In genomic region chr19:50432221-50432626, GRCh38 we compare ENCODE assay signal across 8 cellular contexts. TPM values are rescaled to one million over a fixed set of nuclear protein-coding genes. Genes with fewer than 3 reads are reported as not detected.
DNase-seq lines count a peak whose midpoint lies in the region; ATAC-seq and TF ChIP-seq lines count a peak whose summit lies in the region.

No MANE protein-coding gene starts in this region.

- H4K20me1 ChIP-seq in SK-N-SH (ENCODE audit: insufficient read depth): no peaks in the 10 kb centered on the region

- H3K27ac ChIP-seq in SK-N-SH (ENCODE audit: low read depth in 2 of 2, low read length in 1 of 2) (peak overlapping the region in 1 of 2 experiments; percentile 7; a peak in 1 of 4 replicates), skeletal muscle tissue (ENCODE audit: low read depth, low read length) (peak overlapping the region; percentile 94), RWPE1 (no peak overlapping the region)

- H3K4me2 ChIP-seq in SK-N-SH: peak overlapping the region; percentile 83

- peaks cover 15% of the 10 kb centered on the region for H3K4me1 Mint-ChIP-seq in activated CD4-positive, alpha-beta T cell treated with anti-CD3 and anti-CD28 coated beads for 36 hours
- peaks cover 10% of the 10 kb centered on the region for H3K4me1 Mint-ChIP-seq in glutamatergic neuron (ENCODE audit: low read depth, unreplicated experiment)

- H3K27me3 ChIP-seq in SK-N-SH (ENCODE audit: insufficient read depth) (peaks cover 30% of the 10 kb centered on the region), skeletal muscle tissue (ENCODE audit: control insufficient read depth in 3 of 3, insufficient read depth in 3 of 3, low read length in 3 of 3) (peaks cover 0 to 29% (median 5%) of the 10 kb centered on the region in 3 donors)

- H3K9ac ChIP-seq in SK-N-SH (no peak overlapping the region), skeletal muscle tissue (ENCODE audit: low read depth in 1 of 3, low read length in 3 of 3) (peak overlapping the region; percentile 61 to 85 (median 73))

- H3K9me3 Mint-ChIP-seq in activated CD4-positive, alpha-beta T cell treated with anti-CD3 and anti-CD28 coated beads for 36 hours (ENCODE audit: low read depth): no peaks in the 10 kb centered on the region
- H3K9me3 Mint-ChIP-seq in glutamatergic neuron (ENCODE audit: unreplicated experiment): peaks cover 7% of the 10 kb centered on the region

- no peaks in the 10 kb centered on the region for H3K79me2 ChIP-seq in SK-N-SH (ENCODE audit: insufficient read depth)

- H3K4me1 ChIP-seq in SK-N-SH (ENCODE audit: control insufficient read depth in 1 of 2, insufficient read depth in 2 of 2, low read depth in 1 of 2, low read length in 1 of 2) (peaks cover 0 to 19% of the 10 kb centered on the region in 2 experiments; a peak in 1 of 4 replicates), skeletal muscle tissue (ENCODE audit: control insufficient read depth in 3 of 3, insufficient read depth in 3 of 3, low read length in 3 of 3) (peaks cover 24 to 54% (median 38%) of the 10 kb centered on the region in 3 donors)

- H3K4me3 ChIP-seq in SK-N-SH (ENCODE audit: low read depth in 2 of 2, low read length in 1 of 2) (peak overlapping the region; percentile 48 to 54), skeletal muscle tissue (ENCODE audit: low read length in 3 of 3) (peak overlapping the region; percentile 52 to 86 (median 67))

- no peaks in the 10 kb centered on the region for H3K36me3 Mint-ChIP-seq in activated CD4-positive, alpha-beta T cell treated with anti-CD3 and anti-CD28 coated beads for 36 hours (ENCODE audit: low read depth)
- H3K36me3 Mint-ChIP-seq in glutamatergic neuron (ENCODE audit: unreplicated experiment): no peaks in the 10 kb centered on the region

- intact Hi-C loops in activated CD4-positive, alpha-beta T cell treated with anti-CD3 and anti-CD28 coated beads for 36 hours (cut with DNase I, micrococcal nuclease): no loop called here
- intact Hi-C loops in head of caudate nucleus (cut with DNase I): no loop called here

- CTCF ChIA-PET in activated CD4-positive, alpha-beta T cell treated with anti-CD3 and anti-CD28 coated beads for 36 hours (lab: Charles Lee): no interaction called here
- CTCF ChIA-PET in SK-N-SH (lab: Yijun Ruan, JAX): interaction anchor here (0.8 to 1.6 kb wide), 2 partner anchors 10 to 63 kb away, joined by 3 to 5 read pairs; no protein-coding TSS in a partner anchor
- CTCF ChIA-PET in RWPE1 (lab: Yijun Ruan, JAX): no interaction called here

- no peaks in the 10 kb centered on the region for H3K9me2 ChIP-seq in SK-N-SH

- H3K4me3 Mint-ChIP-seq in activated CD4-positive, alpha-beta T cell treated with anti-CD3 and anti-CD28 coated beads for 36 hours: peak overlapping the region; percentile 66
- peak overlapping the region; percentile 76 for H3K4me3 Mint-ChIP-seq in glutamatergic neuron (ENCODE audit: unreplicated experiment)

- H2AFZ ChIP-seq in SK-N-SH (ENCODE audit: low read depth): no peak overlapping the region

- POLR2A ChIA-PET in activated CD4-positive, alpha-beta T cell treated with anti-CD3 and anti-CD28 coated beads for 36 hours (lab: Charles Lee): interaction anchor here (0.7 kb wide), 1 partner anchor 157 kb away, joined by 4 read pairs; no protein-coding TSS in a partner anchor
- POLR2A ChIA-PET in SK-N-SH (lab: Yijun Ruan, JAX) (interaction anchor here (0.6 kb wide), 1 partner anchor 36 kb away, joined by 4 read pairs; no protein-coding TSS in a partner anchor), RWPE1 (lab: Yijun Ruan, JAX; ENCODE audit: low non-redundant PET) (no interaction called here)

- no peaks in the 10 kb centered on the region for H3F3A ChIP-seq in SK-N-SH (replicated peaks; ENCODE audit: insufficient read depth)

- DNase-seq in activated CD4-positive, alpha-beta T cell treated with anti-CD3 and anti-CD28 coated beads for 36 hours: no peak
- DNase-seq in activated CD4-positive, alpha-beta T cell treated with anti-CD3 and anti-CD28 coated beads for 1 hour: no peak
- DNase-seq in SK-N-SH: no peak
- DNase-seq in glutamatergic neuron: no peak
- no peak for DNase-seq in head of caudate nucleus
- DNase-seq in RWPE1 (ENCODE audit: low spot score): no peak

- no peak for ATAC-seq in activated CD4-positive, alpha-beta T cell treated with anti-CD3 and anti-CD28 coated beads for 36 hours
- no peak for ATAC-seq in HG02885 (IDR thresholded peaks at IDR 0.05; ENCODE audit: poor library complexity, unreplicated experiment)

- WGBS in SK-N-SH (ENCODE audit: low lambda C conversion rate): 5% methylated on average over 11 of the region's 27 CpGs

- TF ChIP-seq CTCF in SK-N-SH (IDR thresholded peaks at IDR 0.05) (no peak), glutamatergic neuron (IDR thresholded peaks at IDR 0.05; ENCODE audit: partially characterized antibody, unreplicated experiment) (no peak), RWPE1 (conservative IDR thresholded peaks at IDR 0.05; ENCODE audit: low read depth) (no peak)

- H3K9me3 ChIP-seq in SK-N-SH (no peaks in the 10 kb centered on the region), skeletal muscle tissue (ENCODE audit: control insufficient read depth in 3 of 3, low read length in 3 of 3) (no peaks in the 10 kb centered on the region)

- H3K27me3 Mint-ChIP-seq in activated CD4-positive, alpha-beta T cell treated with anti-CD3 and anti-CD28 coated beads for 36 hours: peaks cover 6% of the 10 kb centered on the region
- H3K27me3 Mint-ChIP-seq in glutamatergic neuron (ENCODE audit: unreplicated experiment): peaks cover 5% of the 10 kb centered on the region

- H3K36me3 ChIP-seq in SK-N-SH (replicated peaks in 1 of 2; ENCODE audit: control insufficient read depth in 1 of 2, insufficient read depth in 2 of 2, low read length in 1 of 2) (no peaks in the 10 kb centered on the region), skeletal muscle tissue (ENCODE audit: control insufficient read depth in 3 of 3, insufficient read depth in 3 of 3, low read length in 3 of 3) (peaks cover 2 to 18% (median 12%) of the 10 kb centered on the region in 3 donors)

- H3K27ac Mint-ChIP-seq in activated CD4-positive, alpha-beta T cell treated with anti-CD3 and anti-CD28 coated beads for 36 hours: no peak overlapping the region
- H3K27ac Mint-ChIP-seq in glutamatergic neuron (ENCODE audit: unreplicated experiment): no peak overlapping the region

- no peak for TF ChIP-seq EP300 in SK-N-SH (IDR thresholded peaks at IDR 0.05; ENCODE audit: borderline replicate concordance in 1 of 2, low read depth in 1 of 2, low read length in 1 of 2)

- TF ChIP-seq RAD21 in SK-N-SH (IDR thresholded peaks at IDR 0.05; ENCODE audit: low read length): no peak

TF ChIP-seq in SK-N-SH, 30 proteins besides CTCF, POLR2A, EP300 and RAD21:
- TF ChIP-seq FOSL2 (IDR thresholded peaks at IDR 0.05; ENCODE audit: borderline replicate concordance, low read depth): no peak
- TF ChIP-seq EZH2phosphoT487 (IDR thresholded peaks at IDR 0.05; ENCODE audit: borderline replicate concordance, low read depth): no peak

RNA-seq across cellular contexts. Expression of gene MYBPC2, which starts 0.5 kb away (rescaled TPM):
- total RNA-seq in activated CD4-positive, alpha-beta T cell treated with anti-CD3 and anti-CD28 coated beads for 36 hours: under 1 TPM; 0.14 to 0.30 TPM
- not detected in 2 replicates for polyA plus RNA-seq in SK-N-SH (2012; rRNA removed)
- not detected in 2 replicates for polyA plus RNA-seq in SK-N-SH (2012; cell fraction: cytosol; rRNA removed)
- not detected in 2 replicates for polyA plus RNA-seq in SK-N-SH (2012; cell fraction: nucleus; rRNA removed)
- 0.61 TPM for total RNA-seq in glutamatergic neuron (ENCODE audit: unreplicated experiment)
- total RNA-seq in skeletal muscle tissue: 119 TPM

RNA-seq across cellular contexts. Expression of gene SPIB, which starts 13.5 kb away (rescaled TPM):
- total RNA-seq in activated CD4-positive, alpha-beta T cell treated with anti-CD3 and anti-CD28 coated beads for 36 hours: under 1 TPM; 0.33 to 0.50 TPM
- polyA plus RNA-seq in SK-N-SH (2012; rRNA removed): not detected in 2 replicates
- 0.06 TPM in 1 of 2 replicates, not detected in the other for polyA plus RNA-seq in SK-N-SH (2012; cell fraction: cytosol; rRNA removed)
- not detected in 2 replicates for polyA plus RNA-seq in SK-N-SH (2012; cell fraction: nucleus; rRNA removed)
- total RNA-seq in glutamatergic neuron (ENCODE audit: unreplicated experiment) (2.7 TPM), skeletal muscle tissue (under 0.01 TPM)

RNA-seq across cellular contexts. Expression of gene EMC10, which starts 44.1 kb away (rescaled TPM):
- total RNA-seq in activated CD4-positive, alpha-beta T cell treated with anti-CD3 and anti-CD28 coated beads for 36 hours: 10 to 100 TPM; 33.4 to 34.7 TPM
- 218 and 219 TPM in 2 replicates for polyA plus RNA-seq in SK-N-SH (2012; rRNA removed)
- polyA plus RNA-seq in SK-N-SH (2012; cell fraction: cytosol; rRNA removed): 127 and 185 TPM in 2 replicates
- 80.6 and 85.4 TPM in 2 replicates for polyA plus RNA-seq in SK-N-SH (2012; cell fraction: nucleus; rRNA removed)
- total RNA-seq in glutamatergic neuron (ENCODE audit: unreplicated experiment) (98.8 TPM), skeletal muscle tissue (29.2 TPM)

RNA-seq across cellular contexts. Expression of gene GARIN5A, which starts 44.4 kb away (rescaled TPM):
- under 1 TPM; 0.48 to 0.58 TPM for total RNA-seq in activated CD4-positive, alpha-beta T cell treated with anti-CD3 and anti-CD28 coated beads for 36 hours
- polyA plus RNA-seq in SK-N-SH (2012; rRNA removed): 1.1 and 1.3 TPM in 2 replicates
- polyA plus RNA-seq in SK-N-SH (2012; cell fraction: cytosol; rRNA removed): 0.63 and 0.73 TPM in 2 replicates
- polyA plus RNA-seq in SK-N-SH (2012; cell fraction: nucleus; rRNA removed): 0.80 and 1.00 TPM in 2 replicates
- total RNA-seq in glutamatergic neuron (ENCODE audit: unreplicated experiment): 5.2 TPM
- total RNA-seq in skeletal muscle tissue: 0.52 TPM

RNA-seq across cellular contexts. Expression of gene POLD1, which starts 48.1 kb away (rescaled TPM):
- total RNA-seq in activated CD4-positive, alpha-beta T cell treated with anti-CD3 and anti-CD28 coated beads for 36 hours: 100 to 1,000 TPM; 220 to 227 TPM
- 28.6 and 33.6 TPM in 2 replicates for polyA plus RNA-seq in SK-N-SH (2012; rRNA removed)
- polyA plus RNA-seq in SK-N-SH (2012; cell fraction: cytosol; rRNA removed): 8.1 and 14.9 TPM in 2 replicates
- polyA plus RNA-seq in SK-N-SH (2012; cell fraction: nucleus; rRNA removed): 109 and 151 TPM in 2 replicates
- total RNA-seq in glutamatergic neuron (ENCODE audit: unreplicated experiment) (38.9 TPM), skeletal muscle tissue (19.8 TPM)

Comparison
In these comparisons a context has a peak if more than half of its experiments do, and no peak if none do; other contexts are left out.
1. RNA of gene MYBPC2, which starts 0.5 kb away (total RNA-seq): 119 TPM in skeletal muscle tissue (single experiment); 0.61 TPM in glutamatergic neuron (single experiment) and 0.14 to 0.30 TPM in activated CD4-positive, alpha-beta T cell treated with anti-CD3 and anti-CD28 coated beads for 36 hours; every median in the first group is over 10 times any median in the second.